20 cellular contexts compared by ENCODE assay signal in genomic region chr15:62600376-62600775, GRCh38.
"Had no signal": no experiment of that assay in that cellular context is flagged by ENCODE, and none has a peak within 500 bp of the region (broad histone marks: within the 10 kb centered on the region; RNA-seq: fewer than 3 reads in every experiment).

No MANE protein-coding gene starts in this region.

- H3K9me3 ChIP-seq: body of pancreas, gastroesophageal sphincter, sigmoid colon, transverse colon had no signal

- H3K27me3 ChIP-seq: body of pancreas, gastroesophageal sphincter, heart left ventricle, sigmoid colon, transverse colon had no signal

- H3K27ac ChIP-seq: body of pancreas, gastroesophageal sphincter, heart left ventricle, parathyroid adenoma, transverse colon had no signal

- H3K4me3 ChIP-seq: body of pancreas, gastroesophageal sphincter, heart left ventricle, sigmoid colon, transverse colon had no signal

- H3K36me3 ChIP-seq: gastroesophageal sphincter, heart left ventricle, sigmoid colon, transverse colon had no signal

- ATAC-seq: activated T-helper 17 cell treated with anti-CD3 and anti-CD28 coated beads, Interleukin-2, amount 50 U/mL, for 72 hours; body of pancreas; effector memory CD8-positive, alpha-beta T cell; gastroesophageal sphincter; naive thymus-derived CD4-positive, alpha-beta T cell; stimulated activated naive CD8-positive, alpha-beta T cell treated with anti-CD3 and anti-CD28 coated beads, Interleukin-15, Interleukin-2, amounts not matched to agents 100 U/mL and 50 U/mL, for 24 hours had no signal

- H2AFZ ChIP-seq: parathyroid adenoma had no signal

- H3K79me2 ChIP-seq: parathyroid adenoma had no signal

- DNase-seq: activated B cell treated with CpG ODN at 0.5 μM for 24 hours; activated CD4-positive, alpha-beta memory T cell treated with anti-CD3 and anti-CD28 coated beads for 36 hours; activated CD4-positive, alpha-beta T cell treated with anti-CD3 and anti-CD28 coated beads for 4 hours; activated naive CD4-positive, alpha-beta T cell; activated naive CD8-positive, alpha-beta T cell treated with anti-CD3 and anti-CD28 coated beads for 36 hours; activated T-cell treated with anti-CD3 and anti-CD28 coated beads for 4 hours; amniotic stem cell; body of pancreas; effector memory CD8-positive, alpha-beta T cell; heart left ventricle; naive thymus-derived CD4-positive, alpha-beta T cell; sigmoid colon; stimulated activated naive CD8-positive, alpha-beta T cell treated with anti-CD3 and anti-CD28 coated beads, Interleukin-15, Interleukin-2, amounts not matched to agents 100 U/mL and 50 U/mL, for 24 hours; substantia nigra; T-helper 1 cell; T-helper 9 cell; transverse colon had no signal

- H3K4me1 ChIP-seq: body of pancreas, parathyroid adenoma had no signal

- H3K9ac ChIP-seq: parathyroid adenoma had no signal
